Comparison of ENCODE assay signal across 25 cellular contexts in the genomic region with DNA sequence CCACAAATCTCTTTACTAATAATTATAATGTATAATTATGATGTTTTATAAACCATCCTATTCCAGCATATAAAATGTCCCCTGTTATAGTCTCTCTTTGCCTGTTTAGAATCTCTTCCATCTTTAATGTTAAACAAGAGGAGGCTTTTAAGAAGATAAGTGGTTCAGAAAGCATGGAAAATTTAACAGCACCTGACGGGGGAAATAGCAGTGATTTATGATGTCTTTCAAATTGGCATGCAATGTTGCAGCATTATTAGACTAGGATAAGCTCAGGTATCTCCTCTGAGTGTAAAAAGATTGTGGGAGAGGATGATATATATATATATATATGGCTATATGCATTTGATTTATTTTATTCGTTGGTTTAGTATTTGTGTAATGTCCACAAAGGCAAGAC. TPM values are rescaled to one million over a fixed set of nuclear protein-coding genes. Genes with fewer than 3 reads are reported as not detected.
A peak's percentile ranks its signal among the peaks of the same experiment; 100 is the strongest.
DNase-seq lines count a peak whose midpoint lies in the region; ATAC-seq, FAIRE-seq and TF ChIP-seq lines count a peak whose summit lies in the region.
"Had no signal": no experiment of that assay in that cellular context is flagged by ENCODE, and none has a peak within 500 bp of the region (broad histone marks: within the 10 kb centered on the region; RNA-seq: fewer than 3 reads in every experiment).

No MANE protein-coding gene starts in this region.

- H3K4me1 ChIP-seq in liver (ENCODE audit: control insufficient read depth in 4 of 4, insufficient read depth in 4 of 4, low read length in 3 of 4) (peaks cover 3 to 13% (median 7%) of the 10 kb centered on the region in 4 donors), HepG2 (ENCODE audit: insufficient read depth, low read length) (peaks cover 14% of the 10 kb centered on the region), RWPE2 (ENCODE audit: insufficient read depth, poor library complexity, severe bottlenecking) (peaks cover 26% of the 10 kb centered on the region), keratinocyte (ENCODE audit: control insufficient read depth, extremely low read depth, insufficient read depth, low read length) (peaks cover 24% of the 10 kb centered on the region), tibial artery (peaks cover 0 to 11% (median 1%) of the 10 kb centered on the region in 4 donors), mucosa of descending colon (ENCODE audit: low read depth) (peaks cover 7% of the 10 kb centered on the region)
- H3K4me1 ChIP-seq: SJCRH30 had no signal

- in situ Hi-C loops in HepG2 (cut with HindIII; ENCODE audit: extremely low pct_ligation_motif_present, low pct_unique_long_range_greater_than_20kb) = no loop called here

- TF ChIP-seq RAD21 in liver (IDR thresholded peaks at IDR 0.05) = no peak
- TF ChIP-seq RAD21 in HepG2 (CRISPR knock-in tag; IDR thresholded peaks at IDR 0.05) = no peak

- intact Hi-C loops in HepG2 (cut with micrococcal nuclease; ENCODE audit: unreplicated experiment) (no loop called here), tibial artery (cut with DNase I; ENCODE audit: low total_unique reads) (no loop called here), mucosa of descending colon (cut with DNase I, micrococcal nuclease) (no loop called here)

- H3K27me3 ChIP-seq in liver (ENCODE audit: control insufficient read depth in 4 of 4, insufficient read depth in 4 of 4, low read length in 3 of 4) (no peaks in the 10 kb centered on the region), HepG2 (ENCODE audit: control insufficient read depth in 1 of 2, insufficient read depth in 2 of 2, low read length in 2 of 2) (no peaks in the 10 kb centered on the region), RWPE2 (ENCODE audit: insufficient read depth, poor library complexity, severe bottlenecking) (no peaks in the 10 kb centered on the region), keratinocyte (ENCODE audit: control insufficient read depth, extremely low read depth, insufficient read depth, low read length) (no peaks in the 10 kb centered on the region), tibial artery (no peaks in the 10 kb centered on the region)
- H3K27me3 ChIP-seq: cardiac muscle cell, ovary, sigmoid colon, SJCRH30 had no signal

- no peak for DNase-seq in HepG2 (ENCODE audit: low spot score)
- no peak for DNase-seq in RWPE2 (ENCODE audit: low spot score)
- no peak for DNase-seq in keratinocyte (ENCODE audit: low read depth, low spot score)
- no peak for DNase-seq in NCI-H510A treated with DMSO at 0.1 percent for 48 hours (lab: John Stamatoyannopoulos, UW)
- DNase-seq in tibial artery = no peak
- DNase-seq in mucosa of descending colon = no peak
- DNase-seq: activated B cell treated with CpG ODN at 0.5 μM for 24 hours; activated CD4-positive, alpha-beta memory T cell treated with anti-CD3 and anti-CD28 coated beads for 36 hours; activated gamma-delta T cell treated with Interleukin-2 at 50 U/mL for 16 hours; activated T-cell treated with anti-CD3 and anti-CD28 coated beads for 4 hours; GF-D8; H7; hypothalamus; islet precursor cell; Karpas-422; naive thymus-derived CD4-positive, alpha-beta T cell; NCI-H2171; NCI-H748 treated with DMSO at 0.1 percent for 48 hours; ovary; sigmoid colon; SJCRH30 had no signal

- dilution Hi-C loops in keratinocyte (cut with MboI; ENCODE audit: extremely low pct_ligation_motif_present, low sequenced_read_pairs) = no loop called here

- H3K9me3 ChIP-seq in liver (ENCODE audit: control insufficient read depth in 4 of 4, low read length in 3 of 4) (no peaks in the 10 kb centered on the region), HepG2 (ENCODE audit: low read length) (no peaks in the 10 kb centered on the region), RWPE2 (ENCODE audit: severe bottlenecking) (no peaks in the 10 kb centered on the region), keratinocyte (ENCODE audit: control insufficient read depth, low read depth, low read length) (no peaks in the 10 kb centered on the region), tibial artery (no peaks in the 10 kb centered on the region), mucosa of descending colon (no peaks in the 10 kb centered on the region)
- H3K9me3 ChIP-seq: ovary, sigmoid colon, SJCRH30 had no signal

- H4K20me1 ChIP-seq in HepG2 (ENCODE audit: insufficient read depth, low read length) = no peaks in the 10 kb centered on the region; the same call in 1 of the 2 replicates
- no peaks in the 10 kb centered on the region for H4K20me1 ChIP-seq in keratinocyte (ENCODE audit: control insufficient read depth, extremely low read depth, insufficient read depth, low read length)

- ATAC-seq in HepG2 (no peak), RWPE2 (ENCODE audit: low read depth) (no peak; the same call in 2 of the 3 replicates), mucosa of descending colon (no peak)
- ATAC-seq: naive thymus-derived CD4-positive, alpha-beta T cell had no signal

- H3K9me1 ChIP-seq in keratinocyte (ENCODE audit: control insufficient read depth, extremely low read depth, insufficient read depth, low read length) = no peaks in the 10 kb centered on the region

- CTCF ChIA-PET in HepG2 (lab: Yijun Ruan, JAX; ENCODE audit: low intra/inter-chr PET ratio, low total read pairs) = no interaction called here

- H3K4me2 ChIP-seq in HepG2 (ENCODE audit: low read depth, low read length) (no peak overlapping the region), keratinocyte (ENCODE audit: control insufficient read depth, extremely low read depth, insufficient read depth, low read depth, low read length) (peak overlapping the region; percentile 48)

- H2AFZ ChIP-seq in HepG2 (ENCODE audit: low read length) = no peak overlapping the region
- H2AFZ ChIP-seq in keratinocyte (ENCODE audit: control insufficient read depth, low read length) = no peak overlapping the region

- H3K27ac ChIP-seq in liver (ENCODE audit: low read depth in 1 of 2, low read length in 2 of 2) (peak overlapping the region; percentile 51 to 56), HepG2 (ENCODE audit: extremely low read length, insufficient read depth, low read length) (no peak overlapping the region), RWPE2 (ENCODE audit: poor library complexity, severe bottlenecking) (peak overlapping the region; percentile 56), keratinocyte (ENCODE audit: control insufficient read depth, insufficient read depth, low read length) (no peak overlapping the region), tibial artery (no peak overlapping the region)
- H3K27ac ChIP-seq: cardiac muscle cell, ovary, SJCRH30 had no signal

- POLR2A ChIA-PET in HepG2 (lab: Yijun Ruan, JAX) = no interaction called here

- 87% methylated on average over 2 of the region's 2 CpGs for WGBS in liver
- WGBS in HepG2 (ENCODE audit: low lambda C conversion rate) = 90% methylated on average over 2 of the region's 2 CpGs

- H3K9ac ChIP-seq in liver (ENCODE audit: low read depth in 1 of 2, low read length in 2 of 2) (no peak overlapping the region), HepG2 (ENCODE audit: insufficient read depth, low read depth, low read length) (no peak overlapping the region), keratinocyte (ENCODE audit: control insufficient read depth, extremely low read depth, insufficient read depth, low read length) (no peak overlapping the region)

- no TSS peak for BruUV-seq in HepG2 (replicated peaks; lab: Mats Ljungman, UMichigan)

- FAIRE-seq in HepG2 (lab: Jason Lieb, UNC) (no peak), keratinocyte (lab: Jason Lieb, UNC) (no peak)
- FAIRE-seq: HTR-8/SVneo had no signal

- H3K36me3 ChIP-seq in liver (ENCODE audit: control insufficient read depth in 4 of 4, insufficient read depth in 3 of 4, low read depth in 1 of 4, low read length in 3 of 4) (no peaks in the 10 kb centered on the region), HepG2 (replicated peaks in 1 of 2; ENCODE audit: control insufficient read depth in 1 of 2, insufficient read depth in 2 of 2, low read length in 2 of 2) (no peaks in the 10 kb centered on the region), RWPE2 (ENCODE audit: low read depth) (no peaks in the 10 kb centered on the region), keratinocyte (ENCODE audit: control insufficient read depth in 2 of 2, extremely low read depth in 1 of 2, insufficient read depth in 2 of 2, low read length in 2 of 2) (no peaks in the 10 kb centered on the region), tibial artery (no peaks in the 10 kb centered on the region), mucosa of descending colon (ENCODE audit: low read depth) (no peaks in the 10 kb centered on the region)
- H3K36me3 ChIP-seq: cardiac muscle cell, ovary, sigmoid colon, SJCRH30 had no signal

- TF ChIP-seq POLR2A in HepG2 (IDR thresholded peaks at IDR 0.05; ENCODE audit: insufficient read depth in 1 of 2, low read depth in 2 of 2, low read length in 2 of 2) = no peak

- TF ChIP-seq EP300 in HepG2 (IDR thresholded peaks at IDR 0.05; ENCODE audit: low read depth in 2 of 2, low read length in 2 of 2) (no peak), HepG2 (CRISPR knock-in tag; IDR thresholded peaks at IDR 0.05; ENCODE audit: borderline replicate concordance) (no peak)

- no peak for TF ChIP-seq CTCF in liver (IDR thresholded peaks at IDR 0.05; ENCODE audit: low read depth, low read length, missing input control)
- TF ChIP-seq CTCF in HepG2 (CRISPR knock-in tag; IDR thresholded peaks at IDR 0.05) = no peak
- TF ChIP-seq CTCF in RWPE2 (IDR thresholded peaks at IDR 0.05; ENCODE audit: poor library complexity, severe bottlenecking) = no peak
- TF ChIP-seq CTCF in keratinocyte (optimal IDR thresholded peaks at IDR 0.05 in 1 of 3, IDR thresholded peaks at IDR 0.05 in 1 of 3, conservative IDR thresholded peaks at IDR 0.05 in 1 of 3; ENCODE audit: extremely low read depth in 1 of 3, insufficient read depth in 2 of 3, low read length in 3 of 3) = no peak
- no peak for TF ChIP-seq CTCF in tibial artery (IDR thresholded peaks at IDR 0.05)
- no peak for TF ChIP-seq CTCF in mucosa of descending colon (IDR thresholded peaks at IDR 0.05)

- H3K4me3 ChIP-seq in liver (ENCODE audit: low read depth in 1 of 3, low read length in 3 of 3) (no peak overlapping the region), HepG2 (replicated peaks in 1 of 3; ENCODE audit: insufficient read depth in 1 of 3, low read depth in 2 of 3, low read length in 3 of 3) (no peak overlapping the region), RWPE2 (ENCODE audit: severe bottlenecking) (no peak overlapping the region), keratinocyte (ENCODE audit: control insufficient read depth in 2 of 3, extremely low read depth in 1 of 3, insufficient read depth in 2 of 3, low read depth in 1 of 3, low read length in 3 of 3) (no peak overlapping the region), tibial artery (no peak overlapping the region), mucosa of descending colon (no peak overlapping the region)
- H3K4me3 ChIP-seq: cardiac muscle cell, ovary, sigmoid colon, SJCRH30 had no signal

- H3K79me2 ChIP-seq in HepG2 (ENCODE audit: insufficient read depth, low read length) = peaks cover 19% of the 10 kb centered on the region
- no peaks in the 10 kb centered on the region for H3K79me2 ChIP-seq in keratinocyte (ENCODE audit: control insufficient read depth, insufficient read depth, low read length)

RNA-seq across cellular contexts. Expression of a gene that starts 24.4 kb away (rescaled TPM):
- 10 to 100 TPM in 1 of 2 donors, 1 to 10 TPM in 1; 5.0 to 10.9 TPM for total RNA-seq in liver
- 1 to 10 TPM; 3.7 to 7.9 TPM for polyA plus RNA-seq in liver
- total RNA-seq in HepG2 (2016; rRNA removed; fragmentation: Illumina TruSeq; extraction: Trizol) = 21.6 and 39.7 TPM in 2 replicates
- 2.0 and 2.2 TPM in 2 replicates for total RNA-seq in HepG2 (2016; cell fraction: cytosol; rRNA removed; fragmentation: Illumina TruSeq; extraction: Trizol; ENCODE audit: low read depth)
- total RNA-seq in HepG2 (2016; cell fraction: insoluble cytoplasmic fraction; rRNA removed; fragmentation: Illumina TruSeq; extraction: Trizol) = 22.5 and 39.5 TPM in 2 replicates
- total RNA-seq in HepG2 (2016; cell fraction: membrane; rRNA removed; fragmentation: Illumina TruSeq; extraction: Trizol) = 8.3 and 9.4 TPM in 2 replicates
- 21.2 and 21.7 TPM in 2 replicates for total RNA-seq in HepG2 (2016; cell fraction: nucleus; rRNA removed; fragmentation: Illumina TruSeq; extraction: Trizol)
- 5.1 and 6.1 TPM in 2 replicates for polyA plus RNA-seq in HepG2 (2011; rRNA removed)
- polyA plus RNA-seq in HepG2 (2011; cell fraction: cytosol; rRNA removed) = 2.9 and 4.8 TPM in 2 replicates
- 2.7 and 4.2 TPM in 2 replicates for polyA plus RNA-seq in HepG2 (2011; cell fraction: nucleus; rRNA removed)
- polyA plus RNA-seq in HepG2 (2012) = 10.6 and 16.9 TPM in 2 replicates
- polyA plus RNA-seq in HepG2 (2016; cell fraction: cytosol; fragmentation: Illumina TruSeq; extraction: Trizol; ENCODE audit: low read depth) = 1.9 and 2.2 TPM in 2 replicates
- 39.5 and 45.6 TPM in 2 replicates for polyA plus RNA-seq in HepG2 (2016; cell fraction: insoluble cytoplasmic fraction; fragmentation: Illumina TruSeq; extraction: Trizol; ENCODE audit: low read depth)
- 6.7 and 7.1 TPM in 2 replicates for polyA plus RNA-seq in HepG2 (2016; cell fraction: membrane; fragmentation: Illumina TruSeq; extraction: Trizol; ENCODE audit: low read depth)
- 14.6 and 15.7 TPM in 2 replicates for polyA plus RNA-seq in HepG2 (2016; cell fraction: nucleus; fragmentation: Illumina TruSeq; extraction: Trizol; ENCODE audit: insufficient read depth, low read depth)
- 3.5 TPM in 1 of 2 replicates, not detected in the other for polyA minus RNA-seq in HepG2 (2011; rRNA and poly(A)+ RNA removed; ENCODE audit: low replicate concordance)
- polyA minus RNA-seq in HepG2 (2011; cell fraction: cytosol; rRNA and poly(A)+ RNA removed) = 6.9 and 7.6 TPM in 2 replicates
- 27.6 and 32.6 TPM in 2 replicates for polyA minus RNA-seq in HepG2 (2011; cell fraction: nucleus; rRNA and poly(A)+ RNA removed)
- 0.08 to 0.28 TPM (median 0.23 TPM) in 3 replicates for polyA plus RNA-seq in keratinocyte
- 0.14 TPM for polyA plus RNA-seq in keratinocyte (2011; ENCODE audit: low read depth)
- polyA plus RNA-seq in keratinocyte (2011; cell fraction: cytosol; rRNA removed) = 0.22 and 0.25 TPM in 2 replicates
- polyA plus RNA-seq in keratinocyte (2011; cell fraction: nucleus; rRNA removed) = 0.07 and 0.14 TPM in 2 replicates
- polyA plus RNA-seq in keratinocyte (2012; ENCODE audit: low replicate concordance) = 0.14 and 0.16 TPM in 2 replicates
- polyA minus RNA-seq in keratinocyte = 0.07 to 0.32 TPM (median 0.26 TPM) in 3 replicates
- not detected for polyA minus RNA-seq in keratinocyte (2011; cell fraction: cytosol; rRNA and poly(A)+ RNA removed)
- polyA minus RNA-seq in keratinocyte (2011; cell fraction: nucleus; rRNA and poly(A)+ RNA removed) = 0.62 TPM in 1 of 2 replicates, not detected in the other
- total RNA-seq in mucosa of descending colon = 10 to 100 TPM; 12.8 to 34.7 (median 27.9) TPM
- total RNA-seq: activated B cell treated with CpG ODN at 0.5 μM for 24 hours; CD4-positive, CD25-positive, alpha-beta regulatory T cell; SJCRH30 had no signal
- polyA plus RNA-seq: cardiac muscle cell had no signal

Comparison
In these comparisons a context has a peak if more than half of its experiments do, and no peak if none do; other contexts are left out.
1. H3K27ac ChIP-seq: peak in liver (2 of 2) and RWPE2 (single experiment); none in HepG2 (single experiment), keratinocyte (single experiment) and tibial artery (0 of 2).